ENCODE assay signal across 8 cellular contexts in the genomic region with DNA sequence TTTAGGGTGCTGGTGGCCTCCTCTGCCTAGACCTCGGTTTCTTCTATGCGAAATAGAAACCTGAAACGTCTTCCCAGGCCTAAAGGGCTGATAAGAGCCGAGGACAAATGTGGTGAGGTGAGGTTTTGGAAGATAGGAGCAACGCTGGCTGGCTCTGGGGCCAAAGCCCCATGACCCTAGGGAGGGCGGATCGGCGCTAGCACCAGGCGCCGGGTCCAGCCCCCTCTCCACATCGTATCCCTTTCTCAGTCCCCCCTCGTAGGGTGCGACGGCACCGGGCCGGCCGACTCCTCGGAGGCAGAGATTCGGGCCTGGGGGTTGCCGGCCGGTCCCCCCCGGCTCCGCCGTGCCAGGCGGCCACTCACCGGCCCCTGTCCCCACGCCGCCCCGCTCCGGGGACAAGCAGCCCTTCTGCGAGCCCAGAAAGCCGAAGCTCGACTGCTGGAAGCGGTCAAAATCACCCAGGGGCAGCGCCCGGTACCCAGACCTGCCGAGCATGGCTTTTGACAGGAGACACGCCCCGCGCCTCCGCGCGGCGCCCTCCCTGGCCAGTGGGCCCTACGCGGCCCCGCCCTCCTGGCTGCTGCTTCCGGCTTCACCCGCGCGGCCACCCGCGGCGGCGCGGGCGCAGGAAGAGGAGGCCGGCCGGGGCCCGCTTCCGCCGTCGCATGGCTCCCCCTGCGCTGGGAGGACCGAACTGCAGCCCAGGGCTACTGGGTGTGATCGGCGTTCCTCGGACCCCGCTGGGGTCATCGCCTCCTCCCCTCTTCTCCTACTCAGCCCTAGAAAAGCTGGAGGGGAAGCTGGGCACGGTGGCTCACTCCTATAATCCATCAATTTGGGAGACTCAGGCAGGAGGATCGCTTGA. TPM values are rescaled to one million over a fixed set of nuclear protein-coding genes. Genes with fewer than 3 reads are reported as not detected.
A peak's percentile ranks its signal among the peaks of the same experiment; 100 is the strongest.
DNase-seq lines count a peak whose midpoint lies in the region; ATAC-seq and TF ChIP-seq lines count a peak whose summit lies in the region.

A gene with protein sequence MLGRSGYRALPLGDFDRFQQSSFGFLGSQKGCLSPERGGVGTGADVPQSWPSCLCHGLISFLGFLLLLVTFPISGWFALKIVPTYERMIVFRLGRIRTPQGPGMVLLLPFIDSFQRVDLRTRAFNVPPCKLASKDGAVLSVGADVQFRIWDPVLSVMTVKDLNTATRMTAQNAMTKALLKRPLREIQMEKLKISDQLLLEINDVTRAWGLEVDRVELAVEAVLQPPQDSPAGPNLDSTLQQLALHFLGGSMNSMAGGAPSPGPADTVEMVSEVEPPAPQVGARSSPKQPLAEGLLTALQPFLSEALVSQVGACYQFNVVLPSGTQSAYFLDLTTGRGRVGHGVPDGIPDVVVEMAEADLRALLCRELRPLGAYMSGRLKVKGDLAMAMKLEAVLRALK (minus strand): TSS at position 570 of the 868 bp plus-strand sequence. CDS start 72 bp downstream, at position 498.

- H3K4me1 ChIP-seq in HUES6 (ENCODE audit: control insufficient read depth, insufficient read depth, low read length): peaks cover 19% of the 10 kb centered on the region
- peaks cover 35% of the 10 kb centered on the region for H3K4me1 ChIP-seq in mucosa of descending colon (ENCODE audit: low read depth)

- H3K36me3 ChIP-seq in HUES6 (ENCODE audit: control insufficient read depth, insufficient read depth, low read length): no peaks in the 10 kb centered on the region
- no peaks in the 10 kb centered on the region for H3K36me3 ChIP-seq in mucosa of descending colon (ENCODE audit: low read depth)

- no peak within 1 kb of the TSS for H3K27ac ChIP-seq in HUES6 (ENCODE audit: low read depth, low read length)
- H3K27ac ChIP-seq in epithelial cell of prostate: peak within 1 kb of the TSS; percentile 37

- DNase-seq in DMS 273 (lab: John Stamatoyannopoulos, UW; ENCODE audit: unreplicated experiment) (peak; percentile 97), OCI-M1 (lab: John Stamatoyannopoulos, UW) (peak; percentile 96), activated T-cell treated with anti-CD3 and anti-CD28 coated beads for 24 hours (ENCODE audit: low read depth) (peak; percentile 94), epithelial cell of prostate (ENCODE audit: low read depth, low spot score) (peak; percentile 73), mucosa of descending colon (peak; percentile 96 to 97 (median 96))
- DNase-seq in stimulated activated CD8-positive, alpha-beta memory T cell treated with anti-CD3 and anti-CD28 coated beads, Interleukin-4, amount 100 ng/mL, for 1 hour (ENCODE audit: low read depth in 2 of 2, low spot score in 1 of 2): peak; percentile 75 to 90

- peak; percentile 96 for TF ChIP-seq CTCF in mucosa of descending colon (IDR thresholded peaks at IDR 0.05)

- intact Hi-C loops in mucosa of descending colon (cut with DNase I, micrococcal nuclease): no loop called here

- no peaks in the 10 kb centered on the region for H3K27me3 ChIP-seq in HUES6 (ENCODE audit: control insufficient read depth, insufficient read depth, low read length)

- H3K9me3 ChIP-seq in HUES6 (ENCODE audit: control insufficient read depth, insufficient read depth, low read depth, low read length) (no peaks in the 10 kb centered on the region), mucosa of descending colon (no peaks in the 10 kb centered on the region)

- ATAC-seq in GM21423 (IDR thresholded peaks at IDR 0.05; ENCODE audit: unreplicated experiment) (peak; percentile 63), mucosa of descending colon (peak; percentile 87)

- peak within 1 kb of the TSS; percentile 25 for H3K9ac ChIP-seq in HUES6 (ENCODE audit: low read length)

- peak within 1 kb of the TSS; percentile 66 for H3K4me3 ChIP-seq in HUES6 (ENCODE audit: low read depth, low read length)
- peak within 1 kb of the TSS; percentile 46 for H3K4me3 ChIP-seq in mucosa of descending colon

RNA-seq across cellular contexts. Expression of the gene that starts here (rescaled TPM):
- 10 to 100 TPM; 11.5 to 13.4 (median 12.4) TPM for total RNA-seq in mucosa of descending colon
